In the genomic region with DNA sequence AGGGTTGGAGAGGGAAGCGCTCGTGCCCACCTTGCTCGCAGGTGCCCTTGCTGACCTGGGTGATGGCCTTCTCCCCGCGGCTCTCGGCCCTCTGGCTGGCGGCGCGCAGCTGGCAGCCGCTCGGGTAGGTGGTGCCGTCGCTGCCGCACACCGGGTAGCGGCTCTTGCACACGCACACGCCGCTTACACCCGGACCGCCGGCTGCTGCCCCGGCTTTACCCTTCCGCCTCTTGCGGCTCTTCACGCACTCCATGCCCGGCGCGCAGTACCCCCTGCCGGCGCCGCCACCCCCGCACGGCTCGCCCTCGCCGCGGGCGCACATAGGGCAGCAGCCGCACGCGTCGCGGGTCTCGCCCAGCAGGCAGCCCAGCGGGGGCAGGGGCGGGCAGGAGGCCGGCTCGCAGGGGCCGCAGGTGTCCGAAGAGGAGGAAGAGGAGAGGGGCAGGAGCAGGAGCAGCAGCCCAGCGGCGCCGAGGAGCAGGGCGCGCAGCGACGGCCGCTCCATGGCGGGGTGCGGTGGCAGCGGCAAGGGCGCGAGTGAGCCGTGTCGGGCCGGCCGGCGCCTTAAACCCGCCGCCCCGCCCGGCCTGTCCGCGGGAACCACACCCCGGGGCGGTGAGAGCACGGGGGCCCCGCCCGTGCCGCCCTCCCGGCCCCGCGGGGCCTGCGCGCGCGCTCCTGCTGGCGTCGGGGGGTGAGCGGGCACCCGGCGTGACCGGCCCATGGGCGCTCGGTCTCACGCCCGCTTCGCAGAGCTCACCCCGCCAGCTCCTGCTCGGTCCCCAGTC, we compare ENCODE assay signal across 8 cellular contexts. TPM values are rescaled to one million over a fixed set of nuclear protein-coding genes. Genes with fewer than 3 reads are reported as not detected.
DNase-seq lines count a peak whose midpoint lies in the region; ATAC-seq and TF ChIP-seq lines count a peak whose summit lies in the region.

A gene with protein sequence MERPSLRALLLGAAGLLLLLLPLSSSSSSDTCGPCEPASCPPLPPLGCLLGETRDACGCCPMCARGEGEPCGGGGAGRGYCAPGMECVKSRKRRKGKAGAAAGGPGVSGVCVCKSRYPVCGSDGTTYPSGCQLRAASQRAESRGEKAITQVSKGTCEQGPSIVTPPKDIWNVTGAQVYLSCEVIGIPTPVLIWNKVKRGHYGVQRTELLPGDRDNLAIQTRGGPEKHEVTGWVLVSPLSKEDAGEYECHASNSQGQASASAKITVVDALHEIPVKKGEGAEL (minus strand): TSS at position 539 of the 788 bp plus-strand sequence. CDS start 34 bp downstream, at position 505.

- H3K4me3 Mint-ChIP-seq in IgD-negative memory B cell, result peak within 1 kb of the TSS; percentile 63 to 94 (median 83)

- intact Hi-C loops in Right ventricle myocardium superior (cut with DNase I), result loop anchor here (5.0 kb wide), 1 partner anchor 68 kb away; no protein-coding TSS in a partner anchor

- ATAC-seq in GM18907 (IDR thresholded peaks at IDR 0.05; ENCODE audit: unreplicated experiment) (peak; percentile 47), Right ventricle myocardium superior (ENCODE audit: poor library complexity) (peak; percentile 93), GM18519 (IDR thresholded peaks at IDR 0.05; ENCODE audit: low FRiP score, unreplicated experiment) (no peak)

- peaks cover 46% of the 10 kb centered on the region for H3K27me3 Mint-ChIP-seq in IgD-negative memory B cell

- peaks cover 15% of the 10 kb centered on the region for H3K4me1 ChIP-seq in adipocyte (ENCODE audit: control insufficient read depth, insufficient read depth, low read length)

- H3K4me1 Mint-ChIP-seq in IgD-negative memory B cell, result peaks cover 7 to 15% (median 9%) of the 10 kb centered on the region in 3 donors

- no peaks in the 10 kb centered on the region for H3K36me3 ChIP-seq in adipocyte (ENCODE audit: control insufficient read depth, insufficient read depth, low read length, severe bottlenecking)

- peaks cover 2% of the 10 kb centered on the region for H3K36me3 Mint-ChIP-seq in IgD-negative memory B cell

- peaks cover 9% of the 10 kb centered on the region for H3K9me3 ChIP-seq in adipocyte (ENCODE audit: control insufficient read depth, low read length)

- peak within 1 kb of the TSS; percentile 85 for H3K9ac ChIP-seq in adipocyte (ENCODE audit: low read length)

- peak within 1 kb of the TSS in 1 of 3 donors; percentile 50 for H3K27ac Mint-ChIP-seq in IgD-negative memory B cell

- H3K9me3 Mint-ChIP-seq in IgD-negative memory B cell, result peaks cover 0 to 3% (median 0%) of the 10 kb centered on the region in 3 donors

- DNase-seq in AG10803 (ENCODE audit: low read depth), result peak; percentile 53
- peak; percentile 84 for DNase-seq in adipocyte (ENCODE audit: low read depth)
- peak; percentile 81 for DNase-seq in Right ventricle myocardium superior
- no peak for DNase-seq in occipital lobe (lab: John Stamatoyannopoulos, UW)
- DNase-seq in NCI-H1436 treated with DMSO at 0.1 percent for 48 hours (lab: John Stamatoyannopoulos, UW), result no peak

- TF ChIP-seq CTCF in AG10803 (conservative IDR thresholded peaks at IDR 0.05; ENCODE audit: low read length), result no peak

- H3K4me3 ChIP-seq in AG10803 (ENCODE audit: low read length), result peak within 1 kb of the TSS; percentile 71
- peak within 1 kb of the TSS; percentile 83 for H3K4me3 ChIP-seq in adipocyte (ENCODE audit: low read length)

- no peaks in the 10 kb centered on the region for H3K27me3 ChIP-seq in adipocyte (replicated peaks; ENCODE audit: control insufficient read depth, insufficient read depth, low read length)

RNA-seq across cellular contexts. Expression of the gene that starts here (rescaled TPM):
- polyA plus RNA-seq in IgD-negative memory B cell, result not detected
- total RNA-seq in Right ventricle myocardium superior (769 TPM), occipital lobe (27.1 TPM)

Comparison
In these comparisons a context has a peak if more than half of its experiments do, and no peak if none do; other contexts are left out.
1. RNA of the gene that starts here (total RNA-seq): 769 TPM in Right ventricle myocardium superior (single experiment); 27.1 TPM in occipital lobe (single experiment); every median in the first group is over 10 times any median in the second.
2. DNase-seq: peak in AG10803 (single experiment), adipocyte (single experiment) and Right ventricle myocardium superior (single experiment); none in occipital lobe (single experiment) and NCI-H1436 treated with DMSO at 0.1 percent for 48 hours (single experiment).